ENCODE assay signal across 17 cellular contexts in genomic region chr16:57009641-57010170, GRCh38. TPM values are rescaled to one million over a fixed set of nuclear protein-coding genes. Genes with fewer than 3 reads are reported as not detected.
A peak's percentile ranks its signal among the peaks of the same experiment; 100 is the strongest.
DNase-seq lines count a peak whose midpoint lies in the region; ATAC-seq and TF ChIP-seq lines count a peak whose summit lies in the region.
"Had no signal": no experiment of that assay in that cellular context is flagged by ENCODE, and none has a peak within 500 bp of the region (broad histone marks: within the 10 kb centered on the region; RNA-seq: fewer than 3 reads in every experiment).

No MANE protein-coding gene starts in this region.

- no peak overlapping the region for H4K91ac ChIP-seq in IMR-90 (ENCODE audit: insufficient read depth, low read depth, low read length)

- peak overlapping the region; percentile 91 for H3K27ac Mint-ChIP-seq in CD4-positive, alpha-beta T cell
- H3K27ac Mint-ChIP-seq in activated T-helper 1 cell treated with anti-CD3 and anti-CD28 coated beads, Interleukin-12 subunit alpha, Interleukin-12 subunit beta, Interleukin-2, Interleukin-4 antibody, amounts not matched to agents 30 ng/mL and 10 ng/mL and 1 ng/mL, durations not matched to agents 14 hours and 24 hours and 36 hours: peak overlapping the region; percentile 67
- peak overlapping the region; percentile 78 to 99 (median 90) for H3K27ac Mint-ChIP-seq in naive thymus-derived CD8-positive, alpha-beta T cell
- H3K27ac Mint-ChIP-seq in neural progenitor cell: no peak overlapping the region

- H3K4me2 ChIP-seq in IMR-90 (ENCODE audit: low read depth, low read length) (no peak overlapping the region), neural progenitor cell (no peak overlapping the region)

- no peak overlapping the region for H4K5ac ChIP-seq in IMR-90 (ENCODE audit: low read depth, low read length)

- H3K27me3 Mint-ChIP-seq in CD4-positive, alpha-beta T cell: no peaks in the 10 kb centered on the region
- no peaks in the 10 kb centered on the region for H3K27me3 Mint-ChIP-seq in activated T-helper 1 cell treated with anti-CD3 and anti-CD28 coated beads, Interleukin-12 subunit alpha, Interleukin-12 subunit beta, Interleukin-2, Interleukin-4 antibody, amounts not matched to agents 30 ng/mL and 10 ng/mL and 1 ng/mL, durations not matched to agents 14 hours and 24 hours and 36 hours (ENCODE audit: insufficient read depth)
- no peaks in the 10 kb centered on the region for H3K27me3 Mint-ChIP-seq in naive thymus-derived CD8-positive, alpha-beta T cell
- peaks cover 12% of the 10 kb centered on the region for H3K27me3 Mint-ChIP-seq in neural progenitor cell (ENCODE audit: insufficient read depth, low read depth)

- no peak overlapping the region for H2AFZ ChIP-seq in IMR-90 (replicated peaks; ENCODE audit: low read length, poor library complexity)
- no peak overlapping the region for H2AFZ ChIP-seq in neural progenitor cell (replicated peaks)

- H2BK5ac ChIP-seq in IMR-90 (ENCODE audit: low read depth, low read length, poor library complexity, severe bottlenecking): no peak overlapping the region

- CTCF ChIA-PET in CD4-positive, alpha-beta T cell (lab: Charles Lee): interaction anchor here (0.7 to 1.9 kb wide), 8 partner anchors 10 to 46 kb away, joined by 3 to 8 read pairs (median 4); partner anchors contain the start of gene NLRC5
- CTCF ChIA-PET in IMR-90 (lab: Yijun Ruan, JAX): no interaction called here

- H4K20me1 ChIP-seq in IMR-90 (ENCODE audit: insufficient read depth, low read length) (no peaks in the 10 kb centered on the region), neural progenitor cell (ENCODE audit: low read depth) (no peaks in the 10 kb centered on the region)

- H3K4me3 ChIP-seq in IMR-90 (ENCODE audit: insufficient read depth, low read depth, low read length): no peak overlapping the region
- H3K4me3 ChIP-seq in neural progenitor cell: no peak overlapping the region
- H3K4me3 ChIP-seq: MG63, spleen, tibial artery had no signal

- dilution Hi-C loops in IMR-90 (cut with HindIII; ENCODE audit: low sequenced_read_pairs, unreplicated experiment): no loop called here

- H3K4me3 Mint-ChIP-seq in CD4-positive, alpha-beta T cell: peak overlapping the region; percentile 61
- H3K4me3 Mint-ChIP-seq in activated T-helper 1 cell treated with anti-CD3 and anti-CD28 coated beads, Interleukin-12 subunit alpha, Interleukin-12 subunit beta, Interleukin-2, Interleukin-4 antibody, amounts not matched to agents 30 ng/mL and 10 ng/mL and 1 ng/mL, durations not matched to agents 14 hours and 24 hours and 36 hours: peak overlapping the region; percentile 3
- peak overlapping the region; percentile 46 to 83 (median 70) for H3K4me3 Mint-ChIP-seq in naive thymus-derived CD8-positive, alpha-beta T cell
- no peak overlapping the region for H3K4me3 Mint-ChIP-seq in neural progenitor cell

- POLR2A ChIA-PET in CD4-positive, alpha-beta T cell (lab: Charles Lee): interaction anchor here (0.5 to 9.9 kb wide), 12 partner anchors 10 to 176 kb away, joined by 3 to 68 read pairs (median 4); partner anchors contain the start of genes NLRC5, PSME3IP1 and RSPRY1
- POLR2A ChIA-PET in IMR-90 (lab: Charles Lee; ENCODE audit: unreplicated experiment): no interaction called here
- POLR2A ChIA-PET in naive thymus-derived CD8-positive, alpha-beta T cell (lab: Charles Lee): interaction anchor here (0.8 to 15.8 kb wide), 17 partner anchors 9 to 176 kb away, joined by 3 to 162 read pairs (median 3); partner anchors contain the start of genes NLRC5, PSME3IP1 and RSPRY1

- peak overlapping the region; percentile 18; the same call in 1 of the 2 replicates for H3K4ac ChIP-seq in IMR-90 (ENCODE audit: low read depth, low read length)

- peaks cover 7% of the 10 kb centered on the region; the same call in 1 of the 2 replicates for H3K4me1 ChIP-seq in IMR-90 (ENCODE audit: control insufficient read depth, insufficient read depth, low read length)
- H3K4me1 ChIP-seq in neural progenitor cell: no peaks in the 10 kb centered on the region
- H3K4me1 ChIP-seq: tibial artery had no signal

- in situ Hi-C loops in IMR-90 (cut with MboI; ENCODE audit: low sequenced_read_pairs): no loop called here

- TF ChIP-seq CTCF in CD4-positive, alpha-beta T cell (IDR thresholded peaks at IDR 0.05): no peak
- TF ChIP-seq CTCF in IMR-90 (conservative IDR thresholded peaks at IDR 0.05; ENCODE audit: low read depth, low read length) (no peak), neural progenitor cell (IDR thresholded peaks at IDR 0.05) (no peak)

- no peaks in the 10 kb centered on the region for H3K27me3 ChIP-seq in CD4-positive, alpha-beta T cell (ENCODE audit: control insufficient read depth, insufficient read depth, low read length)
- H3K27me3 ChIP-seq in IMR-90 (ENCODE audit: control insufficient read depth, insufficient read depth, low read length): no peaks in the 10 kb centered on the region
- no peaks in the 10 kb centered on the region for H3K27me3 ChIP-seq in neural progenitor cell
- H3K27me3 ChIP-seq: MG63, spleen, tibial artery had no signal

- H3K23ac ChIP-seq in IMR-90 (ENCODE audit: low read depth, low read length): no peak overlapping the region

- peak in 1 of 10 experiments; percentile 27 for DNase-seq in CD4-positive, alpha-beta T cell
- DNase-seq in IMR-90 (no peak), neural progenitor cell (ENCODE audit: low spot score) (no peak), NCI-H226 (no peak)
- no peak for DNase-seq in activated T-helper 1 cell treated with anti-CD3 and anti-CD28 coated beads, Interleukin-12 subunit alpha, Interleukin-12 subunit beta, Interleukin-2, Interleukin-4 antibody, amounts not matched to agents 30 ng/mL and 10 ng/mL and 1 ng/mL, durations not matched to agents 14 hours and 24 hours and 36 hours (ENCODE audit: low spot score)
- DNase-seq in naive thymus-derived CD8-positive, alpha-beta T cell: peak in 2 of 10 donors; percentile 29 to 43
- DNase-seq: DMS53; MG63; NCI-H446; NK-92 treated with Interleukin-12 subunit alpha and Interleukin-12 subunit beta, amount 100 ng/mL, for 24 hours had no signal

- TF ChIP-seq RAD21 in IMR-90 (IDR thresholded peaks at IDR 0.05; ENCODE audit: low read length): no peak

- no peak overlapping the region for H3K18ac ChIP-seq in IMR-90 (ENCODE audit: low read depth, low read length)

- no peak overlapping the region for H2BK20ac ChIP-seq in IMR-90 (ENCODE audit: low read depth, low read length)

- WGBS in IMR-90 (ENCODE audit: extremely low coverage in 2 of 2, insufficient read length in 1 of 2), 2 experiments: 100% methylated on average over 1 of the region's 2 CpGs; no CpG with 5 or more reads in 1 of the 2 experiments

- peaks cover 7 to 36% of the 10 kb centered on the region in 2 experiments for H3K79me1 ChIP-seq in IMR-90 (ENCODE audit: low read depth in 1 of 2, low read length in 2 of 2)

- no peak overlapping the region for H2AK5ac ChIP-seq in IMR-90 (ENCODE audit: low read depth, low read length)

- H3K36me3 ChIP-seq in IMR-90 (ENCODE audit: control insufficient read depth, insufficient read depth, low read length) (no peaks in the 10 kb centered on the region), neural progenitor cell (no peaks in the 10 kb centered on the region)
- H3K36me3 ChIP-seq: MG63 had no signal

- ATAC-seq in CD4-positive, alpha-beta T cell (ENCODE audit: poor library complexity): peak; percentile 27
- ATAC-seq in IMR-90 (ENCODE audit: low read depth): no peak
- ATAC-seq in naive thymus-derived CD8-positive, alpha-beta T cell: peak; percentile 27 to 34
- ATAC-seq in HG02840 (IDR thresholded peaks at IDR 0.05; ENCODE audit: low FRiP score, unreplicated experiment): no peak
- no peak for ATAC-seq in HG03521 (IDR thresholded peaks at IDR 0.05; ENCODE audit: unreplicated experiment)
- ATAC-seq: HepG2, SK-N-SH treated with all-trans-retinoic acid at 6 μM for 48 hours had no signal

- no peak for TF ChIP-seq POLR2A in IMR-90 (IDR thresholded peaks at IDR 0.05; ENCODE audit: low read depth, low read length)

- peak overlapping the region; percentile 43 for H3K27ac ChIP-seq in CD4-positive, alpha-beta T cell (ENCODE audit: low read depth, low read length)
- H3K27ac ChIP-seq in IMR-90 (ENCODE audit: insufficient read depth, low read length) (no peak overlapping the region), neural progenitor cell (no peak overlapping the region)
- H3K27ac ChIP-seq: tibial artery had no signal

- H3K36me3 Mint-ChIP-seq in CD4-positive, alpha-beta T cell (ENCODE audit: low read depth): peaks cover 54% of the 10 kb centered on the region
- peaks cover 25% of the 10 kb centered on the region for H3K36me3 Mint-ChIP-seq in activated T-helper 1 cell treated with anti-CD3 and anti-CD28 coated beads, Interleukin-12 subunit alpha, Interleukin-12 subunit beta, Interleukin-2, Interleukin-4 antibody, amounts not matched to agents 30 ng/mL and 10 ng/mL and 1 ng/mL, durations not matched to agents 14 hours and 24 hours and 36 hours (ENCODE audit: low read depth)
- peaks cover 4 to 43% (median 17%) of the 10 kb centered on the region in 3 donors for H3K36me3 Mint-ChIP-seq in naive thymus-derived CD8-positive, alpha-beta T cell
- no peaks in the 10 kb centered on the region for H3K36me3 Mint-ChIP-seq in neural progenitor cell

- no peak overlapping the region for H2BK120ac ChIP-seq in IMR-90 (ENCODE audit: low read depth, low read length)

- intact Hi-C loops in CD4-positive, alpha-beta T cell (cut with DNase I, micrococcal nuclease): no loop called here
- intact Hi-C loops in IMR-90 (cut with micrococcal nuclease): no loop called here
- intact Hi-C loops in activated T-helper 1 cell treated with anti-CD3 and anti-CD28 coated beads, Interleukin-12 subunit alpha, Interleukin-12 subunit beta, Interleukin-2, Interleukin-4 antibody, amounts not matched to agents 30 ng/mL and 10 ng/mL and 1 ng/mL, durations not matched to agents 14 hours and 24 hours and 36 hours (cut with micrococcal nuclease): loop anchor here (5.0 kb wide), 1 partner anchor 77 kb away; the partner anchor contains the start of gene HERPUD1

- no peaks in the 10 kb centered on the region for H3K79me2 ChIP-seq in neural progenitor cell (ENCODE audit: low read depth)

- peaks cover 68% of the 10 kb centered on the region for H3K4me1 Mint-ChIP-seq in CD4-positive, alpha-beta T cell (ENCODE audit: low read depth)
- H3K4me1 Mint-ChIP-seq in activated T-helper 1 cell treated with anti-CD3 and anti-CD28 coated beads, Interleukin-12 subunit alpha, Interleukin-12 subunit beta, Interleukin-2, Interleukin-4 antibody, amounts not matched to agents 30 ng/mL and 10 ng/mL and 1 ng/mL, durations not matched to agents 14 hours and 24 hours and 36 hours (ENCODE audit: low read depth): peaks cover 75% of the 10 kb centered on the region
- H3K4me1 Mint-ChIP-seq in naive thymus-derived CD8-positive, alpha-beta T cell: peaks cover 29 to 89% (median 74%) of the 10 kb centered on the region in 4 donors
- peaks cover 5% of the 10 kb centered on the region for H3K4me1 Mint-ChIP-seq in neural progenitor cell

- no peak overlapping the region for H3K9ac ChIP-seq in IMR-90 (ENCODE audit: low read depth, low read length)
- H3K9ac ChIP-seq in neural progenitor cell: no peak overlapping the region

- no peaks in the 10 kb centered on the region for H3F3A ChIP-seq in neural progenitor cell (ENCODE audit: low read depth)

- no peak overlapping the region for H2AK9ac ChIP-seq in IMR-90 (replicated peaks; ENCODE audit: low read depth, low read length, poor library complexity)

- BruUV-seq in IMR-90 (replicated peaks; lab: Mats Ljungman, UMichigan): no TSS peak

- no peak overlapping the region; a peak in 1 of 4 replicates for H4K8ac ChIP-seq in IMR-90 (ENCODE audit: low read depth in 2 of 2, low read length in 2 of 2)

- H3K9me3 Mint-ChIP-seq in CD4-positive, alpha-beta T cell: no peaks in the 10 kb centered on the region
- no peaks in the 10 kb centered on the region for H3K9me3 Mint-ChIP-seq in activated T-helper 1 cell treated with anti-CD3 and anti-CD28 coated beads, Interleukin-12 subunit alpha, Interleukin-12 subunit beta, Interleukin-2, Interleukin-4 antibody, amounts not matched to agents 30 ng/mL and 10 ng/mL and 1 ng/mL, durations not matched to agents 14 hours and 24 hours and 36 hours
- no peaks in the 10 kb centered on the region for H3K9me3 Mint-ChIP-seq in naive thymus-derived CD8-positive, alpha-beta T cell
- H3K9me3 Mint-ChIP-seq in neural progenitor cell: no peaks in the 10 kb centered on the region

- H3K56ac ChIP-seq in IMR-90 (ENCODE audit: extremely low read depth, insufficient read depth, low read length): no peak overlapping the region

- H3K9me1 ChIP-seq in IMR-90 (ENCODE audit: insufficient read depth, low read length): peaks cover 7% of the 10 kb centered on the region; the same call in 1 of the 2 replicates

- H3K9me3 ChIP-seq in CD4-positive, alpha-beta T cell (ENCODE audit: control insufficient read depth, low read length): no peaks in the 10 kb centered on the region
- no peaks in the 10 kb centered on the region for H3K9me3 ChIP-seq in IMR-90 (ENCODE audit: control insufficient read depth, insufficient read depth, low read length)
- H3K9me3 ChIP-seq in neural progenitor cell (ENCODE audit: low read depth): no peaks in the 10 kb centered on the region
- H3K9me3 ChIP-seq: MG63, spleen, tibial artery had no signal

- no peak overlapping the region; the same call in 2 of the 3 replicates for H2BK15ac ChIP-seq in IMR-90 (ENCODE audit: low read depth, low read length)

- H3K14ac ChIP-seq in IMR-90 (replicated peaks; ENCODE audit: low read depth, low read length): no peak overlapping the region

RNA-seq across cellular contexts. Expression of gene NLRC5, which starts 20.3 kb away (rescaled TPM):
- total RNA-seq in CD4-positive, alpha-beta T cell: 100 to 1,000 TPM; 424 to 434 TPM
- total RNA-seq in IMR-90 (2012; rRNA removed) (5.3 and 9.1 TPM in 2 replicates), neural progenitor cell (ENCODE audit: low replicate concordance) (not detected in 2 replicates)
- polyA plus RNA-seq in IMR-90 (2012; rRNA removed): 14.9 and 15.8 TPM in 2 replicates
- polyA plus RNA-seq in IMR-90 (2012; cell fraction: cytosol; rRNA removed): 6.1 and 7.0 TPM in 2 replicates
- 69.7 and 95.5 TPM in 2 replicates for polyA plus RNA-seq in IMR-90 (2012; cell fraction: nucleus; rRNA removed; ENCODE audit: low replicate concordance)
- 164 and 175 TPM in 2 replicates for total RNA-seq in activated T-helper 1 cell treated with anti-CD3 and anti-CD28 coated beads, Interleukin-12 subunit alpha, Interleukin-12 subunit beta, Interleukin-2, Interleukin-4 antibody, amounts not matched to agents 30 ng/mL and 10 ng/mL and 1 ng/mL, durations not matched to agents 14 hours and 24 hours and 36 hours
- 100 to 1,000 TPM; 474 to 488 TPM for total RNA-seq in naive thymus-derived CD8-positive, alpha-beta T cell
- polyA plus RNA-seq in naive thymus-derived CD8-positive, alpha-beta T cell: 100 to 1,000 TPM in 1 of 3 donors, 10 to 100 TPM in 2; 70.4 to 137 (median 80.0) TPM

RNA-seq across cellular contexts. Expression of gene CETP, which starts 48.0 kb away (rescaled TPM):
- not detected for total RNA-seq in CD4-positive, alpha-beta T cell
- total RNA-seq in IMR-90 (2012; rRNA removed) (not detected in 2 replicates), neural progenitor cell (ENCODE audit: low replicate concordance) (0.28 TPM in 1 of 2 replicates, not detected in the other)
- not detected in 2 replicates for polyA plus RNA-seq in IMR-90 (2012; rRNA removed)
- not detected in 2 replicates for polyA plus RNA-seq in IMR-90 (2012; cell fraction: cytosol; rRNA removed)
- 0.07 and 0.18 TPM in 2 replicates for polyA plus RNA-seq in IMR-90 (2012; cell fraction: nucleus; rRNA removed; ENCODE audit: low replicate concordance)
- 0.23 and 0.24 TPM in 2 replicates for total RNA-seq in activated T-helper 1 cell treated with anti-CD3 and anti-CD28 coated beads, Interleukin-12 subunit alpha, Interleukin-12 subunit beta, Interleukin-2, Interleukin-4 antibody, amounts not matched to agents 30 ng/mL and 10 ng/mL and 1 ng/mL, durations not matched to agents 14 hours and 24 hours and 36 hours
- total RNA-seq in naive thymus-derived CD8-positive, alpha-beta T cell: under 1 TPM in 1 of 2 experiments, not detected in 1; 0.27 TPM
- polyA plus RNA-seq in naive thymus-derived CD8-positive, alpha-beta T cell: under 1 TPM in 2 of 3 donors, not detected in 1; 0.20 to 0.21 TPM
- total RNA-seq: epithelial cell of proximal tubule had no signal

Comparison
In these comparisons a context has a peak if more than half of its experiments do, and no peak if none do; other contexts are left out.
1. ATAC-seq: peak in CD4-positive, alpha-beta T cell (single experiment) and naive thymus-derived CD8-positive, alpha-beta T cell (2 of 2); none in IMR-90 (single experiment), HG02840 (single experiment) and HG03521 (single experiment).
2. RNA of gene NLRC5, which starts 20.3 kb away (total RNA-seq): 474 to 488 TPM in naive thymus-derived CD8-positive, alpha-beta T cell, 424 to 434 TPM in CD4-positive, alpha-beta T cell and 164 to 175 TPM in activated T-helper 1 cell treated with anti-CD3 and anti-CD28 coated beads, Interleukin-12 subunit alpha, Interleukin-12 subunit beta, Interleukin-2, Interleukin-4 antibody, amounts not matched to agents 30 ng/mL and 10 ng/mL and 1 ng/mL, durations not matched to agents 14 hours and 24 hours and 36 hours; 5.3 to 9.1 TPM in IMR-90 and not detected in neural progenitor cell; every median in the first group is over 10 times any median in the second.